Comparison of ENCODE assay signal across 13 cellular contexts in genomic region chr3:122255757-122256439, GRCh38.
DNase-seq lines count a peak whose midpoint lies in the region; ATAC-seq and TF ChIP-seq lines count a peak whose summit lies in the region.
"Had no signal": no experiment of that assay in that cellular context is flagged by ENCODE, and none has a peak within 500 bp of the region (broad histone marks: within the 10 kb centered on the region; RNA-seq: fewer than 3 reads in every experiment).

No MANE protein-coding gene starts in this region.

- TF ChIP-seq CTCF in esophagus muscularis mucosa (IDR thresholded peaks at IDR 0.05) (no peak), tibial nerve (IDR thresholded peaks at IDR 0.05) (no peak), WTC11 (IDR thresholded peaks at IDR 0.05) (no peak)

- no peaks in the 10 kb centered on the region for H3K36me3 Mint-ChIP-seq in WTC11

- no peak for TF ChIP-seq EP300 in esophagus muscularis mucosa (IDR thresholded peaks at IDR 0.05)
- TF ChIP-seq EP300 in tibial nerve (IDR thresholded peaks at IDR 0.05), result no peak

- no peak overlapping the region for H3K27ac ChIP-seq in esophagus muscularis mucosa (replicated peaks in 1 of 4)
- H3K27ac ChIP-seq in tibial nerve, result no peak overlapping the region
- H3K27ac ChIP-seq in caudate nucleus (ENCODE audit: low read depth, low read length), result no peak overlapping the region
- H3K27ac ChIP-seq: transverse colon had no signal

- TF ChIP-seq POLR2A in esophagus muscularis mucosa (IDR thresholded peaks at IDR 0.05; ENCODE audit: low read depth) (no peak), tibial nerve (IDR thresholded peaks at IDR 0.05) (no peak)

- peak; percentile 14 for DNase-seq in esophagus muscularis mucosa (ENCODE audit: extremely low spot score)
- DNase-seq in tibial nerve (ENCODE audit: low spot score in 2 of 2), result no peak
- DNase-seq in WTC11 (ENCODE audit: low spot score), result no peak
- DNase-seq in D341Med (ENCODE audit: low spot score), result no peak
- DNase-seq in caudate nucleus (lab: John Stamatoyannopoulos, UW), result no peak
- DNase-seq: amniotic stem cell; mesendoderm; NCI-H226; stimulated activated CD4-positive, alpha-beta T cell treated with anti-CD3 and anti-CD28 coated beads, Interleukin-15, amount 100 ng/mL, for 24 hours; transverse colon had no signal

- WGBS in esophagus muscularis mucosa, result 7% methylated on average over 1 of the region's 1 CpG
- 21 to 26% methylated on average over 1 of the region's 1 CpG for WGBS in tibial nerve, 2 donors

- peak; percentile 75 for ATAC-seq in GM18498 (IDR thresholded peaks at IDR 0.05; ENCODE audit: unreplicated experiment)
- peak; percentile 54 for ATAC-seq in GM19463 (IDR thresholded peaks at IDR 0.05; ENCODE audit: unreplicated experiment)
- peak; percentile 68 for ATAC-seq in HG03135 (IDR thresholded peaks at IDR 0.05; ENCODE audit: unreplicated experiment)
- ATAC-seq in WTC11, result no peak

- POLR2A ChIA-PET in WTC11 (lab: Charles Lee), result no interaction called here

- H3K27me3 Mint-ChIP-seq in WTC11 (ENCODE audit: low read depth), result no peaks in the 10 kb centered on the region

- no peaks in the 10 kb centered on the region for H3K4me1 Mint-ChIP-seq in WTC11

- CTCF ChIA-PET in WTC11 (lab: Charles Lee), result no interaction called here

- H3K9me3 Mint-ChIP-seq in WTC11, result no peaks in the 10 kb centered on the region

- H3K9me3 ChIP-seq in esophagus muscularis mucosa, result no peaks in the 10 kb centered on the region
- H3K9me3 ChIP-seq in tibial nerve, result no peaks in the 10 kb centered on the region
- H3K9me3 ChIP-seq: transverse colon had no signal

- H3K27me3 ChIP-seq in esophagus muscularis mucosa (no peaks in the 10 kb centered on the region), tibial nerve (no peaks in the 10 kb centered on the region)
- H3K27me3 ChIP-seq: transverse colon had no signal

- no peak overlapping the region for H3K27ac Mint-ChIP-seq in WTC11

- H3K4me3 Mint-ChIP-seq in WTC11, result no peak overlapping the region

- H3K4me3 ChIP-seq in esophagus muscularis mucosa, result no peak overlapping the region
- no peak overlapping the region for H3K4me3 ChIP-seq in tibial nerve
- H3K4me3 ChIP-seq: transverse colon had no signal

- H3K36me3 ChIP-seq in esophagus muscularis mucosa (no peaks in the 10 kb centered on the region), tibial nerve (no peaks in the 10 kb centered on the region)
- H3K36me3 ChIP-seq: transverse colon had no signal

- intact Hi-C loops in esophagus muscularis mucosa (cut with DNase I), result no loop called here

- H3K4me1 ChIP-seq in esophagus muscularis mucosa (peaks cover 0 to 3% (median 0%) of the 10 kb centered on the region in 4 donors), tibial nerve (peaks cover 0 to 7% (median 0%) of the 10 kb centered on the region in 4 donors)
- H3K4me1 ChIP-seq: transverse colon had no signal

TF ChIP-seq in WTC11, 78 proteins besides CTCF, POLR2A, EP300 and RAD21:
- TF ChIP-seq USF1 (CRISPR knock-in tag; IDR thresholded peaks at IDR 0.05), result no peak
- no peak for TF ChIP-seq ZBTB43 (CRISPR knock-in tag; IDR thresholded peaks at IDR 0.05)
- no peak for TF ChIP-seq AFF4 (CRISPR knock-in tag; IDR thresholded peaks at IDR 0.05; ENCODE audit: borderline replicate concordance)
